Comparison of ENCODE assay signal across 8 cellular contexts in genomic region chr11:110094298-110095073, GRCh38. TPM values are rescaled to one million over a fixed set of nuclear protein-coding genes. Genes with fewer than 3 reads are reported as not detected.
DNase-seq lines count a peak whose midpoint lies in the region; ATAC-seq and TF ChIP-seq lines count a peak whose summit lies in the region.

No MANE protein-coding gene starts in this region.

- intact Hi-C loops in breast epithelium (cut with DNase I; ENCODE audit: low total_unique reads), result no loop called here

- H3K4me1 Mint-ChIP-seq in activated naive CD4-positive, alpha-beta T cell treated with anti-CD3 and anti-CD28 coated beads, Interleukin-2, amount 50 U/mL, for 24 hours, result peaks cover 12% of the 10 kb centered on the region
- H3K4me1 Mint-ChIP-seq in memory B cell (peaks cover 8% of the 10 kb centered on the region), type B pancreatic cell (ENCODE audit: unreplicated experiment) (peaks cover 22% of the 10 kb centered on the region)

- TF ChIP-seq POLR2A in breast epithelium (IDR thresholded peaks at IDR 0.05), result no peak

- H3K4me3 ChIP-seq in breast epithelium, result peak overlapping the region; percentile 69 to 81 (median 77)

- peak overlapping the region; percentile 91 to 99 for H3K27ac ChIP-seq in breast epithelium

- peak overlapping the region; percentile 71 for H3K4me3 Mint-ChIP-seq in activated naive CD4-positive, alpha-beta T cell treated with anti-CD3 and anti-CD28 coated beads, Interleukin-2, amount 50 U/mL, for 24 hours
- peak overlapping the region; percentile 2 for H3K4me3 Mint-ChIP-seq in memory B cell
- peak overlapping the region; percentile 88 for H3K4me3 Mint-ChIP-seq in type B pancreatic cell

- no peaks in the 10 kb centered on the region for H3K9me3 Mint-ChIP-seq in activated naive CD4-positive, alpha-beta T cell treated with anti-CD3 and anti-CD28 coated beads, Interleukin-2, amount 50 U/mL, for 24 hours
- H3K9me3 Mint-ChIP-seq in memory B cell (no peaks in the 10 kb centered on the region), type B pancreatic cell (no peaks in the 10 kb centered on the region)

- no peaks in the 10 kb centered on the region for H3K27me3 ChIP-seq in breast epithelium

- peaks cover 38% of the 10 kb centered on the region for H3K27me3 Mint-ChIP-seq in activated naive CD4-positive, alpha-beta T cell treated with anti-CD3 and anti-CD28 coated beads, Interleukin-2, amount 50 U/mL, for 24 hours
- H3K27me3 Mint-ChIP-seq in memory B cell, result peaks cover 17% of the 10 kb centered on the region
- H3K27me3 Mint-ChIP-seq in type B pancreatic cell, result peaks cover 4% of the 10 kb centered on the region

- H3K36me3 ChIP-seq in breast epithelium, result no peaks in the 10 kb centered on the region

- H3K9me3 ChIP-seq in breast epithelium, result no peaks in the 10 kb centered on the region

- H3K27ac Mint-ChIP-seq in activated naive CD4-positive, alpha-beta T cell treated with anti-CD3 and anti-CD28 coated beads, Interleukin-2, amount 50 U/mL, for 24 hours, result no peak overlapping the region
- H3K27ac Mint-ChIP-seq in memory B cell, result no peak overlapping the region
- H3K27ac Mint-ChIP-seq in type B pancreatic cell, result peak overlapping the region; percentile 86

- ATAC-seq in memory B cell (ENCODE audit: low read depth), result no peak

- no peak for DNase-seq in activated naive CD4-positive, alpha-beta T cell treated with anti-CD3 and anti-CD28 coated beads, Interleukin-2, amount 50 U/mL, for 16 hours
- no peak for DNase-seq in breast epithelium (ENCODE audit: low spot score in 2 of 2)
- no peak for DNase-seq in memory B cell (ENCODE audit: low spot score in 2 of 2)
- DNase-seq in type B pancreatic cell (ENCODE audit: extremely low spot score, unreplicated experiment), result no peak
- no peak for DNase-seq in NCI-H1048 (lab: John Stamatoyannopoulos, UW)
- DNase-seq in SW480 (ENCODE audit: low spot score), result no peak
- no peak for DNase-seq in epidermal melanocyte (ENCODE audit: insufficient read length, low spot score)

- H3K4me1 ChIP-seq in breast epithelium, result no peaks in the 10 kb centered on the region

- TF ChIP-seq CTCF in breast epithelium (IDR thresholded peaks at IDR 0.05) (no peak), type B pancreatic cell (conservative IDR thresholded peaks at IDR 0.05) (no peak)

- H3K36me3 Mint-ChIP-seq in activated naive CD4-positive, alpha-beta T cell treated with anti-CD3 and anti-CD28 coated beads, Interleukin-2, amount 50 U/mL, for 24 hours, result no peaks in the 10 kb centered on the region
- H3K36me3 Mint-ChIP-seq in memory B cell (no peaks in the 10 kb centered on the region), type B pancreatic cell (peaks cover 4% of the 10 kb centered on the region)

RNA-seq across cellular contexts. Expression of gene ZC3H12C, which starts 1.3 kb away (rescaled TPM):
- total RNA-seq in breast epithelium (10 to 100 TPM; 10.2 to 19.8 (median 13.2) TPM), type B pancreatic cell (ENCODE audit: low replicate concordance) (11.8 and 12.3 TPM in 2 replicates)

Comparison
In these comparisons a context has a peak if more than half of its experiments do, and no peak if none do; other contexts are left out.
1. H3K4me3 Mint-ChIP-seq: peak in every context shown above with its lines; median percentile 88 in type B pancreatic cell; 71 in activated naive CD4-positive, alpha-beta T cell treated with anti-CD3 and anti-CD28 coated beads, Interleukin-2, amount 50 U/mL, for 24 hours; 2 in memory B cell.